In the genomic region with DNA sequence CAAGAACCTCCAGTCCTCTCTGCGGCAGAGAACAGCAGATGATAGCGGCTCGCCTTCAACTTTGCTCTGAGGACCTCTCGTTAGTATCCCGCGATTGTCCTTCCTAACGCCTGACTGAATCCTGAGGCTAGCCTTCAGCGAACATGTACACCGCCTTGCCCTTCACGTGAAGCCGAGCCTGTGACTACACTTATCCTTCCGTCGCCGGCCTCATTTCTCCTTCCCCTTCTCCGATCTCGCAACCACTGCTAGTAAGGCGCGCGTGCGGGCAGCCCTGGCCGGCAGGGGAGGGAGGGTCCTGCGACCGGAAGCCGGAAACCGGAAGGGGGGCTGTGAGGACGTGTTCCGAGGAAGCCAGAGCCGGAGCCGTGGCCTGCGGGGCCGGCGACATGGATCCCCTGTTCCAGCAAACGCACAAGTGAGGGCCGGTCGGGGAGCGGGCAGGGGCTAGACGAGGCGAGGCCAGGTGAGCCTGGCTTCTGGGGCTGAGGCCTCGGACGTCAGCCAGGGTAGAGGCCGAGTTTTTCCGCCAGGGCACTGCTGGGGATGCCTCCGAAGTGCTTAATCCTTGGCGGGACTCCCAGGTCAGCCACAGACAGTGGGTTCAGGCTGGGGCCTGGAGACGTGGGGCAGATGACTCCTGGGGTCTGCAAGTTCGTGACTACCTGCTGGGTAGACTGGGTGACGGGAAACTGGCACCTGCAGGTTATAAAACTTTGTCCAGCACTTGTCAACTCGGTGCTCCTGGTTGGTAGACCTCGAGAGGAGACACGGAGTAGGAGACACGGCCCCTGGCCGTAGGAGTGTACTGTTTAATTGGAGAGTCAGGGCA, we compare ENCODE assay signal across 8 cellular contexts. TPM values are rescaled to one million over a fixed set of nuclear protein-coding genes. Genes with fewer than 3 reads are reported as not detected.
DNase-seq lines count a peak whose midpoint lies in the region; ATAC-seq, FAIRE-seq and TF ChIP-seq lines count a peak whose summit lies in the region.

Gene GOSR2 (plus strand): TSS at position 357 of the 832 bp plus-strand sequence. CDS start 33 bp downstream, at position 390.

- dilution Hi-C loops in keratinocyte (cut with MboI; ENCODE audit: extremely low pct_ligation_motif_present, low sequenced_read_pairs): no loop called here

- peaks cover 51% of the 10 kb centered on the region for H3K79me2 ChIP-seq in keratinocyte (ENCODE audit: control insufficient read depth, insufficient read depth, low read length)

- H3K4me2 ChIP-seq in keratinocyte (ENCODE audit: control insufficient read depth, extremely low read depth, insufficient read depth, low read depth, low read length): peak within 1 kb of the TSS; percentile 95

- peak; percentile 93 for ATAC-seq in GM19023 (IDR thresholded peaks at IDR 0.05; ENCODE audit: unreplicated experiment)
- peak; percentile 82 for ATAC-seq in HG03196 (IDR thresholded peaks at IDR 0.05; ENCODE audit: unreplicated experiment)

- peaks cover 6% of the 10 kb centered on the region for H3K9me1 ChIP-seq in keratinocyte (ENCODE audit: control insufficient read depth, extremely low read depth, insufficient read depth, low read length)

- H3K4me3 ChIP-seq in AG09309 (ENCODE audit: control insufficient read depth, low read depth, low read length) (peak within 1 kb of the TSS; percentile 72), keratinocyte (ENCODE audit: control insufficient read depth in 2 of 3, extremely low read depth in 1 of 3, insufficient read depth in 2 of 3, low read depth in 1 of 3, low read length in 3 of 3) (peak within 1 kb of the TSS; percentile 65 to 98 (median 88))

- H3K9me3 ChIP-seq in keratinocyte (ENCODE audit: control insufficient read depth, low read depth, low read length): no peaks in the 10 kb centered on the region

- H3K9ac ChIP-seq in keratinocyte (ENCODE audit: control insufficient read depth, extremely low read depth, insufficient read depth, low read length): peak within 1 kb of the TSS; percentile 99

- peak within 1 kb of the TSS; percentile 100 for H2AFZ ChIP-seq in keratinocyte (ENCODE audit: control insufficient read depth, low read length)

- TF ChIP-seq CTCF in AG09309 (IDR thresholded peaks at IDR 0.05; ENCODE audit: control insufficient read depth, insufficient read depth, low read depth, low read length, missing control alignments) (no peak), keratinocyte (optimal IDR thresholded peaks at IDR 0.05 in 1 of 3, IDR thresholded peaks at IDR 0.05 in 1 of 3, conservative IDR thresholded peaks at IDR 0.05 in 1 of 3; ENCODE audit: extremely low read depth in 1 of 3, insufficient read depth in 2 of 3, low read length in 3 of 3) (no peak)

- H3K4me1 ChIP-seq in keratinocyte (ENCODE audit: control insufficient read depth, extremely low read depth, insufficient read depth, low read length): peaks cover 15% of the 10 kb centered on the region

- peaks cover 7% of the 10 kb centered on the region for H4K20me1 ChIP-seq in keratinocyte (ENCODE audit: control insufficient read depth, extremely low read depth, insufficient read depth, low read length)

- H3K27ac ChIP-seq in keratinocyte (ENCODE audit: control insufficient read depth, insufficient read depth, low read length): peak within 1 kb of the TSS; percentile 99

- FAIRE-seq in keratinocyte (lab: Jason Lieb, UNC): peak; percentile 85

- no peaks in the 10 kb centered on the region for H3K27me3 ChIP-seq in keratinocyte (ENCODE audit: control insufficient read depth, extremely low read depth, insufficient read depth, low read length)

- no peaks in the 10 kb centered on the region for H3K36me3 ChIP-seq in keratinocyte (ENCODE audit: control insufficient read depth in 2 of 2, extremely low read depth in 1 of 2, insufficient read depth in 2 of 2, low read length in 2 of 2)

- peak; percentile 46 for DNase-seq in AG09309 (ENCODE audit: low read depth)
- peak; percentile 92 for DNase-seq in NCI-H345 (lab: John Stamatoyannopoulos, UW)
- DNase-seq in activated CD4-positive, CD25-positive, alpha-beta regulatory T cell treated with anti-CD3 and anti-CD28 coated beads, Interleukin-2, amount 50 U/mL, for 16 hours (ENCODE audit: low read depth, low spot score): peak; percentile 78
- peak; percentile 84 for DNase-seq in central memory CD4-positive, alpha-beta T cell
- DNase-seq in keratinocyte (ENCODE audit: low read depth, low spot score): peak; percentile 41
- peak; percentile 83 to 89 (median 87) for DNase-seq in stimulated activated CD4-positive, alpha-beta T cell treated with anti-CD3 and anti-CD28 coated beads, Interleukin-12 subunit alpha, Interleukin-12 subunit beta, amount 100 ng/mL, for 48 hours (ENCODE audit: low read depth in 2 of 3, low spot score in 1 of 3)

RNA-seq across cellular contexts. Expression of gene GOSR2, which starts in this region (rescaled TPM):
- 48.6 to 52.4 TPM (median 51.8 TPM) in 3 replicates for polyA plus RNA-seq in keratinocyte
- polyA plus RNA-seq in keratinocyte (2011; ENCODE audit: low read depth): 16.3 TPM
- polyA plus RNA-seq in keratinocyte (2011; cell fraction: cytosol; rRNA removed): 40.4 and 50.3 TPM in 2 replicates
- polyA plus RNA-seq in keratinocyte (2011; cell fraction: nucleus; rRNA removed): 55.7 and 56.0 TPM in 2 replicates
- 20.2 and 29.4 TPM in 2 replicates for polyA plus RNA-seq in keratinocyte (2012; ENCODE audit: low replicate concordance)
- 53.2 to 59.1 TPM (median 56.6 TPM) in 3 replicates for polyA minus RNA-seq in keratinocyte
- 24.4 TPM for polyA minus RNA-seq in keratinocyte (2011; cell fraction: cytosol; rRNA and poly(A)+ RNA removed)
- 24.7 and 37.7 TPM in 2 replicates for polyA minus RNA-seq in keratinocyte (2011; cell fraction: nucleus; rRNA and poly(A)+ RNA removed)

Comparison
In these comparisons a context has a peak if more than half of its experiments do, and no peak if none do; other contexts are left out.
1. Peak in every context shown above with its lines: DNase-seq, ATAC-seq, H3K4me3 ChIP-seq and H3K27ac ChIP-seq.
2. DNase-seq: peak in every context shown above with its lines; median percentile 92 in NCI-H345; 87 in stimulated activated CD4-positive, alpha-beta T cell treated with anti-CD3 and anti-CD28 coated beads, Interleukin-12 subunit alpha, Interleukin-12 subunit beta, amount 100 ng/mL, for 48 hours; 84 in central memory CD4-positive, alpha-beta T cell; 78 in activated CD4-positive, CD25-positive, alpha-beta regulatory T cell treated with anti-CD3 and anti-CD28 coated beads, Interleukin-2, amount 50 U/mL, for 16 hours; 46 in AG09309; 41 in keratinocyte.